In the genomic region with DNA sequence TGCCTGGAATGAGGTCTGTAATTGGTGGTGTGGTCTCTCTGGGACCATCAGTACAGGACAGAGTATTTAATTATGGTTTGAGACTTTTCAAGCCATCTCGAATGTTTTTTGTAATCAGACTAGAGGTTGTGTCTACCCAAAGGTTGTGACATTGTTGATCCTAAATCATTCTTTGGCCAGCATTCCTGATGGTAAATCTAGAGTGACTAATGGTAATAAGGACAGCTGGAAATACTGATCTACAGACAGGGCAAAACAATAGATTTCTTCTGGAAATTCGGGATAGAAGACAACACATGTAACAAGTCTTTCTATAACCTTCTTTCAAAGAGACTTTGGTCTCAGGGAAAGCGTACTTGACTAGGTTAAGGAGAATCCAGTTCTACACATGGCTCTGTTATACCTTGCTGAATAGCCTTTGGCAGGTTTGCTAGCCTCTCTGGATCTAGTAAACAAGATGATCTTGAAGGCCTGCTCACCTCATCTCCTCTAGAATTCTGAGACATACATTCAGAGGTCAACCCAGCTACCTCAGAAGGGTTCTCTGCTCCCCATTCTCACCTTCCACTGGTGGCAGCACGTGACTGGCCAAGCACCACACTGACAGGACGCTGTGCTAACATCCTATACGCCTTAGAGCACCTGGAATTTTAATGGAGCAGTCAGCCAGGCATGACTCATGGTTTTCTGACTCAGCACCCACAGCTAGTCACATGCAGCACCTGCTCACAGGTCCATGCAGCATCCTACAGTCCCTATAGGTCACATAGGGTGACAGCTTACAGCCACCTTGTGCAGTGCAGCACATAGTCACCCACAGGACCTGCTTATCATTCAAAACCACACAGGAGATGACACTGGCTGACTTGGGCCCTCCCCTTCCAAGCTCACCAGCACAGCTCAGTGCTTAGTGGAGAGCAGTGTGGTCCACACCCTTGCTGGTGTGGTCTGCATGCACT, we compare ENCODE assay signal across 1 cellular context.
TF ChIP-seq lines count a peak whose summit lies in the region.

No MANE protein-coding gene starts in this region.

TF ChIP-seq in A549, 52 proteins besides CTCF, POLR2A, EP300 and RAD21 (continued from another document):
- no peak for TF ChIP-seq REST (IDR thresholded peaks at IDR 0.05)
- TF ChIP-seq POLR2AphosphoS2 (conservative IDR thresholded peaks at IDR 0.05; ENCODE audit: low read length), result no peak
- no peak for TF ChIP-seq FOSL2 (IDR thresholded peaks at IDR 0.05)
- TF ChIP-seq FOSL2 (CRISPR knock-in tag; IDR thresholded peaks at IDR 0.05), result peak; percentile 68
- TF ChIP-seq RNF2 (IDR thresholded peaks at IDR 0.05; ENCODE audit: borderline replicate concordance, low read depth), result no peak
- TF ChIP-seq EHMT2 (IDR thresholded peaks at IDR 0.05; ENCODE audit: low read depth), result no peak
- no peak for TF ChIP-seq FOSB (CRISPR knock-in tag; IDR thresholded peaks at IDR 0.05)
- TF ChIP-seq ZC3H11A (IDR thresholded peaks at IDR 0.05), result no peak
- TF ChIP-seq ZSCAN20 (CRISPR knock-in tag; IDR thresholded peaks at IDR 0.05), result no peak
- TF ChIP-seq BHLHE40 (IDR thresholded peaks at IDR 0.05; ENCODE audit: low read depth, low read length), result no peak
- peak; percentile 54; the same call in 1 of the 2 replicates for TF ChIP-seq NFE2L2 (conservative IDR thresholded peaks at IDR 0.05; ENCODE audit: low read length)
- TF ChIP-seq JUNB (IDR thresholded peaks at IDR 0.05), result peak; percentile 40; the same call in 1 of the 2 replicates
- no peak for TF ChIP-seq SREBF2 (IDR thresholded peaks at IDR 0.05)
- peak; percentile 35; the same call in 1 of the 2 replicates for TF ChIP-seq MAX (IDR thresholded peaks at IDR 0.05)
- TF ChIP-seq HEYL (CRISPR knock-in tag; IDR thresholded peaks at IDR 0.05), result no peak
- no peak for TF ChIP-seq KDM5A (IDR thresholded peaks at IDR 0.05)
